Comparison of ENCODE assay signal across 8 cellular contexts in genomic region chr14:24189059-24189375, GRCh38. TPM values are rescaled to one million over a fixed set of nuclear protein-coding genes. Genes with fewer than 3 reads are reported as not detected.
DNase-seq lines count a peak whose midpoint lies in the region; ATAC-seq, FAIRE-seq and TF ChIP-seq lines count a peak whose summit lies in the region.

No MANE protein-coding gene starts in this region.

- no peak for ATAC-seq in gastrocnemius medialis

- TF ChIP-seq CTCF in GM12864 (IDR thresholded peaks at IDR 0.05; ENCODE audit: low read depth, low read length, missing control alignments) = no peak
- no peak for TF ChIP-seq CTCF in RWPE1 (conservative IDR thresholded peaks at IDR 0.05; ENCODE audit: low read depth)
- no peak for TF ChIP-seq CTCF in epithelial cell of proximal tubule (conservative IDR thresholded peaks at IDR 0.05; ENCODE audit: low read depth, low read length)
- no peak for TF ChIP-seq CTCF in gastrocnemius medialis (IDR thresholded peaks at IDR 0.05 in 4 of 5, conservative IDR thresholded peaks at IDR 0.05 in 1 of 5)

- POLR2A ChIA-PET in RWPE1 (lab: Yijun Ruan, JAX; ENCODE audit: low non-redundant PET) = interaction anchor here (0.5 kb wide), 1 partner anchor 23 kb away, joined by 4 read pairs; no protein-coding TSS in a partner anchor

- peaks cover 12 to 16% of the 10 kb centered on the region in 2 donors for H3K4me1 ChIP-seq in gastrocnemius medialis

- peaks cover 0 to 52% of the 10 kb centered on the region in 2 donors for H3K36me3 ChIP-seq in gastrocnemius medialis

- H3K27ac ChIP-seq in RWPE1 (peak overlapping the region; percentile 78), gastrocnemius medialis (peak overlapping the region; percentile 62 to 90 (median 84))

- TF ChIP-seq POLR2A in gastrocnemius medialis (IDR thresholded peaks at IDR 0.05) = no peak

- in situ Hi-C loops in gastrocnemius medialis (cut with MboI; ENCODE audit: low sequenced_read_pairs in 4 of 4) = no loop called here

- CTCF ChIA-PET in RWPE1 (lab: Yijun Ruan, JAX) = interaction anchor here (0.7 to 0.9 kb wide), 2 partner anchors 9 to 119 kb away, joined by 3 read pairs; partner anchors contain the start of gene CIDEB

- H3K4me3 ChIP-seq in GM12864 (ENCODE audit: low read depth, low read length) = peak overlapping the region; percentile 83
- peak overlapping the region; percentile 93 for H3K4me3 ChIP-seq in epithelial cell of proximal tubule (ENCODE audit: low read depth, low read length)
- H3K4me3 ChIP-seq in gastrocnemius medialis = peak overlapping the region in 3 of 4 donors; percentile 62 to 84 (median 80)

- no peak for DNase-seq in GM12864 (ENCODE audit: low read depth)
- DNase-seq in RWPE1 (ENCODE audit: low spot score) = no peak
- no peak for DNase-seq in epithelial cell of proximal tubule (ENCODE audit: low read depth)
- no peak for DNase-seq in gastrocnemius medialis
- no peak for DNase-seq in NCI-H226
- DNase-seq in KG1 (lab: John Stamatoyannopoulos, UW) = no peak
- no peak for DNase-seq in HTR-8/SVneo (ENCODE audit: insufficient read length, low spot score)
- no peak for DNase-seq in cerebellar nuclear complex (lab: John Stamatoyannopoulos, UW)

- no peaks in the 10 kb centered on the region for H3K27me3 ChIP-seq in gastrocnemius medialis

- H3K9me3 ChIP-seq in gastrocnemius medialis = no peaks in the 10 kb centered on the region

- no peak for FAIRE-seq in HTR-8/SVneo (lab: Jason Lieb, UNC)

- intact Hi-C loops in gastrocnemius medialis (cut with DNase I; ENCODE audit: low total_unique reads) = no loop called here

RNA-seq across cellular contexts. Expression of gene IPO4, which starts 0.4 kb away (rescaled TPM):
- total RNA-seq in epithelial cell of proximal tubule (60.4 and 102 TPM in 2 replicates), gastrocnemius medialis (10 to 100 TPM; 35.7 to 73.2 (median 55.4) TPM)

RNA-seq across cellular contexts. Expression of gene TM9SF1, which starts 6.2 kb away (rescaled TPM):
- total RNA-seq in epithelial cell of proximal tubule = 54.4 and 84.1 TPM in 2 replicates
- 10 to 100 TPM; 31.4 to 46.4 (median 36.7) TPM for total RNA-seq in gastrocnemius medialis

RNA-seq across cellular contexts. Expression of gene TSSK4, which starts 16.5 kb away (rescaled TPM):
- total RNA-seq in epithelial cell of proximal tubule (not detected in 2 replicates), gastrocnemius medialis (not detected)

RNA-seq across cellular contexts. Expression of gene REC8, which starts 17.1 kb away (rescaled TPM):
- total RNA-seq in epithelial cell of proximal tubule (122 and 158 TPM in 2 replicates), gastrocnemius medialis (1 to 10 TPM in 1 of 4 donors, under 1 TPM in 2, not detected in 1; 0.27 to 3.1 (median 0.82) TPM)

RNA-seq across cellular contexts. Expression of gene CHMP4A, which starts 24.3 kb away (rescaled TPM):
- total RNA-seq in epithelial cell of proximal tubule (42.8 and 88.4 TPM in 2 replicates), gastrocnemius medialis (10 to 100 TPM; 13.6 to 29.8 (median 20.7) TPM)
